Comparison of ENCODE assay signal across 9 cellular contexts in genomic region chr4:185112104-185112503, GRCh38. TPM values are rescaled to one million over a fixed set of nuclear protein-coding genes. Genes with fewer than 3 reads are reported as not detected.
DNase-seq lines count a peak whose midpoint lies in the region; ATAC-seq, FAIRE-seq and TF ChIP-seq lines count a peak whose summit lies in the region.
"Had no signal": no experiment of that assay in that cellular context is flagged by ENCODE, and none has a peak within 500 bp of the region (broad histone marks: within the 10 kb centered on the region; RNA-seq: fewer than 3 reads in every experiment).

No MANE protein-coding gene starts in this region.

- intact Hi-C loops in upper lobe of right lung (cut with DNase I): no loop called here

- peaks cover 7% of the 10 kb centered on the region for H3K4me1 Mint-ChIP-seq in astrocyte (ENCODE audit: low read depth, unreplicated experiment)
- H3K4me1 Mint-ChIP-seq: B cell had no signal

- H3K27ac ChIP-seq in astrocyte (ENCODE audit: low read depth, low read length) (no peak overlapping the region), upper lobe of right lung (no peak overlapping the region)

- no peaks in the 10 kb centered on the region for H3K36me3 ChIP-seq in astrocyte (ENCODE audit: insufficient read depth, low read length)
- H3K36me3 ChIP-seq in upper lobe of right lung: no peaks in the 10 kb centered on the region

- TF ChIP-seq CTCF in astrocyte (IDR thresholded peaks at IDR 0.05; ENCODE audit: insufficient read depth, low read depth, low read length) (no peak), upper lobe of right lung (IDR thresholded peaks at IDR 0.05) (no peak)

- peak; percentile 31 for DNase-seq in NOMO-1 treated with DMSO at 0.1 percent for 48 hours (lab: John Stamatoyannopoulos, UW; ENCODE audit: unreplicated experiment)
- DNase-seq in NOMO-1 treated with dmso at 0.1 percent for 144 hours (lab: John Stamatoyannopoulos, UW; ENCODE audit: unreplicated experiment): no peak
- peak; percentile 94 for DNase-seq in astrocyte (ENCODE audit: low read depth)
- DNase-seq in iPS-NIHi7 (ENCODE audit: extremely low spot score): peak; percentile 43
- no peak for DNase-seq in upper lobe of right lung
- no peak for DNase-seq in stimulated activated CD8-positive, alpha-beta memory T cell treated with anti-CD3 and anti-CD28 coated beads, Interleukin-4, amount 100 ng/mL, for 48 hours
- no peak for DNase-seq in NCI-H128 (lab: John Stamatoyannopoulos, UW; ENCODE audit: unreplicated experiment)

- H3K4me2 ChIP-seq in astrocyte (ENCODE audit: low read length): no peak overlapping the region

- H3K9me3 Mint-ChIP-seq in astrocyte (ENCODE audit: unreplicated experiment): no peaks in the 10 kb centered on the region

- ATAC-seq in upper lobe of right lung (peak; percentile 87), GM19023 (IDR thresholded peaks at IDR 0.05; ENCODE audit: unreplicated experiment) (no peak)

- H3K27me3 Mint-ChIP-seq in astrocyte (ENCODE audit: low read depth, unreplicated experiment): peaks cover 4% of the 10 kb centered on the region

- H3K36me3 Mint-ChIP-seq in astrocyte (ENCODE audit: low read depth, unreplicated experiment): no peaks in the 10 kb centered on the region

- H3K4me1 ChIP-seq in astrocyte (ENCODE audit: insufficient read depth, low read length) (peaks cover 12% of the 10 kb centered on the region), upper lobe of right lung (peaks cover 9% of the 10 kb centered on the region)

- H4K20me1 ChIP-seq in astrocyte (ENCODE audit: insufficient read depth, low read length): no peaks in the 10 kb centered on the region

- H3K4me3 Mint-ChIP-seq in astrocyte (ENCODE audit: unreplicated experiment): no peak overlapping the region
- H3K4me3 Mint-ChIP-seq: B cell had no signal

- no peaks in the 10 kb centered on the region for H3K27me3 ChIP-seq in astrocyte (ENCODE audit: insufficient read depth, low read length)
- no peaks in the 10 kb centered on the region for H3K27me3 ChIP-seq in upper lobe of right lung

- H3K27ac Mint-ChIP-seq in astrocyte (ENCODE audit: unreplicated experiment): peak overlapping the region; percentile 75
- H3K27ac Mint-ChIP-seq: B cell had no signal

- H3K79me2 ChIP-seq in astrocyte (ENCODE audit: insufficient read depth, low read length): no peaks in the 10 kb centered on the region

- H3K9me3 ChIP-seq in astrocyte (ENCODE audit: insufficient read depth, low read depth, low read length): no peaks in the 10 kb centered on the region
- H3K9me3 ChIP-seq in upper lobe of right lung: no peaks in the 10 kb centered on the region

- no peak overlapping the region for H3K9ac ChIP-seq in astrocyte (ENCODE audit: low read length)

- peak; percentile 97 for FAIRE-seq in astrocyte (lab: Jason Lieb, UNC)

- H2AFZ ChIP-seq in astrocyte (ENCODE audit: low read depth, low read length): no peak overlapping the region

- no peak overlapping the region for H3K4me3 ChIP-seq in astrocyte (ENCODE audit: insufficient read depth, low read depth, low read length)
- no peak overlapping the region for H3K4me3 ChIP-seq in upper lobe of right lung

RNA-seq across cellular contexts. Expression of gene SLC25A4, which starts 31.0 kb away (rescaled TPM):
- total RNA-seq in astrocyte (27.0 and 32.0 TPM in 2 replicates), upper lobe of right lung (40.3 TPM)

Comparison
In these comparisons a context has a peak if more than half of its experiments do, and no peak if none do; other contexts are left out.
1. DNase-seq: peak in NOMO-1 treated with DMSO at 0.1 percent for 48 hours (single experiment), astrocyte (single experiment) and iPS-NIHi7 (single experiment); none in NOMO-1 treated with dmso at 0.1 percent for 144 hours (single experiment), upper lobe of right lung (single experiment), stimulated activated CD8-positive, alpha-beta memory T cell treated with anti-CD3 and anti-CD28 coated beads, Interleukin-4, amount 100 ng/mL, for 48 hours (single experiment) and NCI-H128 (single experiment).